ENCODE assay signal across 19 cellular contexts in the genomic region with DNA sequence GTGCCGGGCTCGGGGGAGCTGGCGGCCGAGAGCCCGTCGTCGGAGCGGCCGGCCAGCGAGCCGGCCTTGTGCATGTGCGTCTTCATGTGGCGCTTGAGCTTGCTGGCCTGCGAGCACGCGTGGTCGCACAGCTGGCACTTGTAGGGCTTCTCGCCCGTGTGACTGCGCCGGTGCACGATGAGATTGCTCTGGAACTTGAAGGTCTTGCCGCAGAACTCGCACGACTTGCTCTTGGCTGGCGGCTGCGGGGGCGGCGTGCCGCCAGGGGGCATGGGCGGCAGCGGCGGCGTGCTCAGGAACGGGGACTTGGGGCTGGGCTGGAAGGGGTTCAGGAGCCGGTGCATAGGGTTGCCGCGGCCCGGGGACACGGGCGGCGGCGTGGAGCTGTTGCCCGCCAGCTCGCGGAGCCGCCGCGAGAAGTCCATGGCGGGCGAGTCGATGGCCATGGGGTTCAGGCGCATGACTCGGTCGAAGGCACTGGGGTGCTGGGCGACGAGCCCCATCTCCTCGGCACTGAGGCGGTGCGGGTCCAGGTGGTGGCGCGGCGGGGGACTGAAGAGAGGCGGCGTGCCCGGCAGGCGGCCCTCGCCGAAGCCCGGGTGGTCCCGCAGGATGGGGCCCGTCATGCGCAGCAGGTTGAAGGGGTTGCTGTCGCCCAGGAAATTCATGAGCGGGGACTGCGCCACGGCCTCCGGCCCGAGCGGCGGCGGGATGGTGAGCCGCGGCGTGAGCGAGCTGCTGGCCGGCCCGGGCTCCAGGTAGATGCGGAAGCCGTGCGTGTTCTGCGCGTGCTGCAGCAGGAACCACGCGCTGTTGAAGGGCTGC.
A peak's percentile ranks its signal among the peaks of the same experiment; 100 is the strongest.
DNase-seq lines count a peak whose midpoint lies in the region; ATAC-seq, FAIRE-seq and TF ChIP-seq lines count a peak whose summit lies in the region.
"Had no signal": no experiment of that assay in that cellular context is flagged by ENCODE, and none has a peak within 500 bp of the region (broad histone marks: within the 10 kb centered on the region; RNA-seq: fewer than 3 reads in every experiment).

No MANE protein-coding gene starts in this region.

- no peak for DNase-seq in activated T-cell treated with anti-CD3 and anti-CD28 coated beads, Interleukin-2, amount 50 U/mL, for 24 hours
- DNase-seq in activated T-cell treated with anti-CD3 and anti-CD28 coated beads, Interleukin-2, amount 50 U/mL, for 4 hours: no peak
- no peak for DNase-seq in T-helper 17 cell
- DNase-seq in kidney: peak; percentile 74
- DNase-seq in suprapubic skin (ENCODE audit: low spot score in 2 of 2): peak; percentile 62 to 63
- DNase-seq in occipital lobe (lab: John Stamatoyannopoulos, UW): no peak
- no peak for DNase-seq in Kasumi-1 (lab: John Stamatoyannopoulos, UW)
- DNase-seq in frontal cortex (ENCODE audit: low spot score in 2 of 2): no peak
- DNase-seq: GF-D8, NCI-H1048, NCI-H1436 treated with DMSO at 0.1 percent for 48 hours, NCI-H2081, NCI-H524, PC-9 had no signal

- H3K27me3 ChIP-seq in suprapubic skin: no peaks in the 10 kb centered on the region
- H3K27me3 ChIP-seq: BLaER1 treated with 17β-estradiol and CSF1 and Interleukin-3, amounts not matched to agents 10 nM and 100 nM had no signal

- peak overlapping the region; percentile 64 for H3K27ac Mint-ChIP-seq in activated T-cell treated with anti-CD3 and anti-CD28 coated beads, Interleukin-2, amount 50 U/mL, for 24 hours
- no peak overlapping the region for H3K27ac Mint-ChIP-seq in T-helper 17 cell

- H3K27me3 Mint-ChIP-seq in activated T-cell treated with anti-CD3 and anti-CD28 coated beads, Interleukin-2, amount 50 U/mL, for 24 hours: no peaks in the 10 kb centered on the region
- no peaks in the 10 kb centered on the region for H3K27me3 Mint-ChIP-seq in activated T-cell treated with anti-CD3 and anti-CD28 coated beads, Interleukin-2, amount 50 U/mL, for 4 hours (ENCODE audit: low read depth)
- no peaks in the 10 kb centered on the region for H3K27me3 Mint-ChIP-seq in T-helper 17 cell

- no peak for FAIRE-seq in kidney (lab: Jason Lieb, UNC)
- no peak for FAIRE-seq in frontal cortex (lab: Jason Lieb, UNC)
- FAIRE-seq: A204.1, GM12891, GM18507 had no signal

- no peak overlapping the region for H3K27ac ChIP-seq in kidney (ENCODE audit: low read depth in 2 of 2, low read length in 2 of 2)
- H3K27ac ChIP-seq in suprapubic skin: no peak overlapping the region
- H3K27ac ChIP-seq: BLaER1 treated with 17β-estradiol and CSF1 and Interleukin-3, amounts not matched to agents 10 nM and 100 nM; KMS-11; PC-9 had no signal

- no peak overlapping the region for H3K4me3 Mint-ChIP-seq in activated T-cell treated with anti-CD3 and anti-CD28 coated beads, Interleukin-2, amount 50 U/mL, for 24 hours
- H3K4me3 Mint-ChIP-seq in activated T-cell treated with anti-CD3 and anti-CD28 coated beads, Interleukin-2, amount 50 U/mL, for 4 hours: no peak overlapping the region
- peak overlapping the region; percentile 3 for H3K4me3 Mint-ChIP-seq in T-helper 17 cell

- peaks cover 36% of the 10 kb centered on the region for H3K4me1 Mint-ChIP-seq in activated T-cell treated with anti-CD3 and anti-CD28 coated beads, Interleukin-2, amount 50 U/mL, for 24 hours (ENCODE audit: low read depth)
- H3K4me1 Mint-ChIP-seq in activated T-cell treated with anti-CD3 and anti-CD28 coated beads, Interleukin-2, amount 50 U/mL, for 4 hours (ENCODE audit: low read depth): peaks cover 26% of the 10 kb centered on the region
- peaks cover 24% of the 10 kb centered on the region for H3K4me1 Mint-ChIP-seq in T-helper 17 cell

- no peak for TF ChIP-seq EP300 in suprapubic skin (IDR thresholded peaks at IDR 0.05)

- H3K9ac ChIP-seq in kidney (ENCODE audit: low read length in 2 of 2): no peak overlapping the region
- H3K9ac ChIP-seq: BLaER1 treated with 17β-estradiol and CSF1 and Interleukin-3, amounts not matched to agents 10 nM and 100 nM; KMS-11 had no signal

- H3K4me1 ChIP-seq in kidney (ENCODE audit: control insufficient read depth in 1 of 2, insufficient read depth in 1 of 2, low read depth in 1 of 2, low read length in 2 of 2) (no peaks in the 10 kb centered on the region), suprapubic skin (peaks cover 24% of the 10 kb centered on the region)

- H3K4me3 ChIP-seq in kidney (ENCODE audit: low read length in 2 of 2) (no peak overlapping the region), suprapubic skin (no peak overlapping the region)
- H3K4me3 ChIP-seq: BLaER1 treated with 17β-estradiol and CSF1 and Interleukin-3, amounts not matched to agents 10 nM and 100 nM; PC-9 had no signal

- intact Hi-C loops in kidney (cut with DNase I): no loop called here

- WGBS in suprapubic skin: 97% methylated on average over 75 of the region's 95 CpGs

- peaks cover 88% of the 10 kb centered on the region for H3K36me3 Mint-ChIP-seq in activated T-cell treated with anti-CD3 and anti-CD28 coated beads, Interleukin-2, amount 50 U/mL, for 24 hours (ENCODE audit: low read depth)
- peaks cover 49% of the 10 kb centered on the region for H3K36me3 Mint-ChIP-seq in activated T-cell treated with anti-CD3 and anti-CD28 coated beads, Interleukin-2, amount 50 U/mL, for 4 hours (ENCODE audit: insufficient read depth)
- H3K36me3 Mint-ChIP-seq in T-helper 17 cell (ENCODE audit: low read depth): peaks cover 11% of the 10 kb centered on the region

- TF ChIP-seq CTCF in kidney (IDR thresholded peaks at IDR 0.05; ENCODE audit: borderline replicate concordance, extremely low read depth, insufficient read depth): no peak
- no peak for TF ChIP-seq CTCF in suprapubic skin (IDR thresholded peaks at IDR 0.05)

- no peak for TF ChIP-seq POLR2A in suprapubic skin (IDR thresholded peaks at IDR 0.05)

- H3K9me3 ChIP-seq in T-helper 17 cell (ENCODE audit: control insufficient read depth, low read length, poor library complexity, severe bottlenecking) (no peaks in the 10 kb centered on the region), kidney (ENCODE audit: control insufficient read depth in 1 of 2, low read length in 2 of 2) (no peaks in the 10 kb centered on the region), suprapubic skin (no peaks in the 10 kb centered on the region)

- no peaks in the 10 kb centered on the region for H3K9me3 Mint-ChIP-seq in activated T-cell treated with anti-CD3 and anti-CD28 coated beads, Interleukin-2, amount 50 U/mL, for 24 hours
- H3K9me3 Mint-ChIP-seq in activated T-cell treated with anti-CD3 and anti-CD28 coated beads, Interleukin-2, amount 50 U/mL, for 4 hours: no peaks in the 10 kb centered on the region

- ATAC-seq in activated T-cell treated with anti-CD3 and anti-CD28 coated beads, Interleukin-2, amount 50 U/mL, for 4 hours: no peak
- no peak for ATAC-seq in T-helper 17 cell

- H3K36me3 ChIP-seq in kidney (ENCODE audit: control insufficient read depth in 1 of 2, insufficient read depth in 2 of 2, low read length in 2 of 2) (no peaks in the 10 kb centered on the region), suprapubic skin (peaks cover 20% of the 10 kb centered on the region)

Comparison
In these comparisons a context has a peak if more than half of its experiments do, and no peak if none do; other contexts are left out.
1. DNase-seq: peak in kidney (single experiment) and suprapubic skin (2 of 2); none in activated T-cell treated with anti-CD3 and anti-CD28 coated beads, Interleukin-2, amount 50 U/mL, for 24 hours (single experiment), activated T-cell treated with anti-CD3 and anti-CD28 coated beads, Interleukin-2, amount 50 U/mL, for 4 hours (single experiment), T-helper 17 cell (0 of 3), occipital lobe (single experiment), Kasumi-1 (0 of 2) and frontal cortex (0 of 2).